39 cellular contexts compared by ENCODE assay signal in genomic region chr5:34778451-34778850, GRCh38.
"Had no signal": no experiment of that assay in that cellular context is flagged by ENCODE, and none has a peak within 500 bp of the region (broad histone marks: within the 10 kb centered on the region; RNA-seq: fewer than 3 reads in every experiment).

No MANE protein-coding gene starts in this region.

- DNase-seq: activated effector memory CD4-positive, alpha-beta T cell treated with anti-CD3 and anti-CD28 coated beads, Interleukin-2, amount 50 U/mL, for 16 hours; activated effector memory CD4-positive, alpha-beta T cell treated with Interleukin-2 at 50 U/mL for 16 hours; activated gamma-delta T cell; activated gamma-delta T cell treated with Interleukin-2 at 50 U/mL for 16 hours; activated naive CD4-positive, alpha-beta T cell; activated naive CD4-positive, alpha-beta T cell treated with anti-CD3 and anti-CD28 coated beads for 36 hours; activated naive CD4-positive, alpha-beta T cell treated with anti-CD3 and anti-CD28 coated beads, Interleukin-2, amount 10 ng/mL, durations not matched to agents 7 days and 5 days; activated naive CD4-positive, alpha-beta T cell treated with anti-CD3 and anti-CD28 coated beads, Interleukin-2, amount 50 U/mL, for 16 hours; activated naive CD4-positive, alpha-beta T cell treated with Interleukin-2 at 50 U/mL for 16 hours; activated naive CD8-positive, alpha-beta T cell treated with anti-CD3 and anti-CD28 coated beads for 36 hours; activated naive CD8-positive, alpha-beta T cell treated with anti-CD3 and anti-CD28 coated beads, Interleukin-2, amount 10 ng/mL, durations not matched to agents 7 days and 5 days; activated naive CD8-positive, alpha-beta T cell treated with anti-CD3 and anti-CD28 coated beads, Interleukin-2, amount 50 U/mL, for 24 hours; activated T-cell treated with anti-CD3 and anti-CD28 coated beads, Interleukin-2, amount 50 U/mL, for 24 hours; activated T-cell treated with anti-CD3 and anti-CD28 coated beads, Interleukin-2, amount 50 U/mL, for 4 hours; activated T-cell treated with anti-CD3 and anti-CD28 coated beads, Interleukin-2, amount 50 U/mL, for 48 hours; activated T-cell treated with anti-CD3 and anti-CD28 coated beads, Interleukin-2, amount 50 U/mL, for 72 hours; adrenal gland; amniotic stem cell; amygdala; anterior cingulate cortex; aorta; body of pancreas; brain microvascular endothelial cell; caudate nucleus; central memory CD4-positive, alpha-beta T cell; cerebellar nuclear complex had no signal

- H3K4me1 ChIP-seq: adrenal gland, ascending aorta, body of pancreas, breast epithelium had no signal

- H3K4me3 Mint-ChIP-seq: activated naive CD4-positive, alpha-beta T cell treated with anti-CD3 and anti-CD28 coated beads for 36 hours; activated naive CD4-positive, alpha-beta T cell treated with anti-CD3 and anti-CD28 coated beads, Interleukin-2, amount 10 ng/mL, durations not matched to agents 7 days and 5 days; activated naive CD4-positive, alpha-beta T cell treated with anti-CD3 and anti-CD28 coated beads, Interleukin-2, amount 50 U/mL, for 24 hours; activated naive CD8-positive, alpha-beta T cell; activated naive CD8-positive, alpha-beta T cell treated with anti-CD3 and anti-CD28 coated beads for 36 hours; activated naive CD8-positive, alpha-beta T cell treated with anti-CD3 and anti-CD28 coated beads, Interleukin-2, amount 10 ng/mL, durations not matched to agents 7 days and 5 days; activated naive CD8-positive, alpha-beta T cell treated with anti-CD3 and anti-CD28 coated beads, Interleukin-2, amount 50 U/mL, for 24 hours; activated T-cell treated with anti-CD3 and anti-CD28 coated beads, Interleukin-2, amount 50 U/mL, for 24 hours; activated T-cell treated with anti-CD3 and anti-CD28 coated beads, Interleukin-2, amount 50 U/mL, for 4 hours; activated T-cell treated with anti-CD3 and anti-CD28 coated beads, Interleukin-2, amount 50 U/mL, for 72 hours; activated T-helper 1 cell treated with anti-CD3 and anti-CD28 coated beads, Interleukin-12 subunit alpha, Interleukin-12 subunit beta, Interleukin-2, Interleukin-4 antibody, amounts not matched to agents 30 ng/mL and 10 ng/mL and 1 ng/mL, durations not matched to agents 14 hours and 24 hours and 36 hours; activated T-helper 17 cell treated with anti-CD3 and anti-CD28 coated beads, Interleukin-2, amount 50 U/mL, for 72 hours; brain; central memory CD8-positive, alpha-beta T cell had no signal

- H3K4me3 ChIP-seq: adrenal gland, ascending aorta, body of pancreas, breast epithelium, cardiac muscle cell had no signal

- H3K36me3 ChIP-seq: adrenal gland, ascending aorta, breast epithelium, cardiac muscle cell had no signal

- H3K4me1 Mint-ChIP-seq: activated naive CD4-positive, alpha-beta T cell treated with anti-CD3 and anti-CD28 coated beads, Interleukin-2, amount 10 ng/mL, durations not matched to agents 7 days and 5 days; activated naive CD4-positive, alpha-beta T cell treated with anti-CD3 and anti-CD28 coated beads, Interleukin-2, amount 50 U/mL, for 24 hours; activated naive CD8-positive, alpha-beta T cell treated with anti-CD3 and anti-CD28 coated beads for 36 hours; activated naive CD8-positive, alpha-beta T cell treated with anti-CD3 and anti-CD28 coated beads, Interleukin-2, amount 10 ng/mL, durations not matched to agents 7 days and 5 days; activated naive CD8-positive, alpha-beta T cell treated with anti-CD3 and anti-CD28 coated beads, Interleukin-2, amount 50 U/mL, for 24 hours; activated T-helper 17 cell treated with anti-CD3 and anti-CD28 coated beads, Interleukin-2, amount 50 U/mL, for 72 hours; central memory CD8-positive, alpha-beta T cell had no signal

- H3K36me3 Mint-ChIP-seq: activated naive CD4-positive, alpha-beta T cell treated with anti-CD3 and anti-CD28 coated beads, Interleukin-2, amount 10 ng/mL, durations not matched to agents 7 days and 5 days; activated naive CD4-positive, alpha-beta T cell treated with anti-CD3 and anti-CD28 coated beads, Interleukin-2, amount 50 U/mL, for 24 hours; activated naive CD8-positive, alpha-beta T cell; activated naive CD8-positive, alpha-beta T cell treated with anti-CD3 and anti-CD28 coated beads for 36 hours; activated naive CD8-positive, alpha-beta T cell treated with anti-CD3 and anti-CD28 coated beads, Interleukin-2, amount 10 ng/mL, durations not matched to agents 7 days and 5 days had no signal

- FAIRE-seq: astrocyte, bronchial epithelial cell had no signal

- H3K27me3 Mint-ChIP-seq: activated naive CD4-positive, alpha-beta T cell treated with anti-CD3 and anti-CD28 coated beads, Interleukin-2, amount 10 ng/mL, durations not matched to agents 7 days and 5 days had no signal

- H3K27ac ChIP-seq: adrenal gland, ascending aorta, body of pancreas, brain microvascular endothelial cell, breast epithelium, cardiac muscle cell had no signal

- H3K9me3 ChIP-seq: adrenal gland, ascending aorta had no signal

- H3K27ac Mint-ChIP-seq: activated naive CD4-positive, alpha-beta T cell treated with anti-CD3 and anti-CD28 coated beads for 36 hours; activated naive CD4-positive, alpha-beta T cell treated with anti-CD3 and anti-CD28 coated beads, Interleukin-2, amount 10 ng/mL, durations not matched to agents 7 days and 5 days; activated naive CD4-positive, alpha-beta T cell treated with anti-CD3 and anti-CD28 coated beads, Interleukin-2, amount 50 U/mL, for 24 hours; activated naive CD4-positive, alpha-beta T cell treated with anti-CD3 and anti-CD28 coated beads, Interleukin-2, amount 50 U/mL, for 72 hours; activated naive CD8-positive, alpha-beta T cell; activated naive CD8-positive, alpha-beta T cell treated with anti-CD3 and anti-CD28 coated beads for 36 hours; activated naive CD8-positive, alpha-beta T cell treated with anti-CD3 and anti-CD28 coated beads, Interleukin-2, amount 10 ng/mL, durations not matched to agents 7 days and 5 days; activated naive CD8-positive, alpha-beta T cell treated with anti-CD3 and anti-CD28 coated beads, Interleukin-2, amount 50 U/mL, for 24 hours; activated T-cell treated with anti-CD3 and anti-CD28 coated beads, Interleukin-2, amount 50 U/mL, for 24 hours; activated T-cell treated with anti-CD3 and anti-CD28 coated beads, Interleukin-2, amount 50 U/mL, for 72 hours; activated T-helper 1 cell treated with anti-CD3 and anti-CD28 coated beads, Interleukin-12 subunit alpha, Interleukin-12 subunit beta, Interleukin-2, Interleukin-4 antibody, amounts not matched to agents 30 ng/mL and 10 ng/mL and 1 ng/mL, durations not matched to agents 14 hours and 24 hours and 36 hours; activated T-helper 17 cell treated with anti-CD3 and anti-CD28 coated beads, Interleukin-2, amount 50 U/mL, for 72 hours; activated T-helper 2 cell treated with anti-CD3 and anti-CD28 coated beads, Interferon-gamma antibody, Interleukin-2, Interleukin-4, amounts not matched to agents 10 μg/mL and 5 μg/mL and 100 μg/mL, durations not matched to agents 14 hours and 24 hours and 36 hours; brain had no signal

- H3K27me3 ChIP-seq: adrenal gland, ascending aorta, body of pancreas, brain microvascular endothelial cell, breast epithelium, cardiac muscle cell had no signal

- ATAC-seq: activated naive CD4-positive, alpha-beta T cell treated with anti-CD3 and anti-CD28 coated beads, Interleukin-2, amount 50 U/mL, for 72 hours; activated naive CD8-positive, alpha-beta T cell treated with anti-CD3 and anti-CD28 coated beads, Interleukin-2, amount 50 U/mL, for 24 hours; activated T-cell treated with anti-CD3 and anti-CD28 coated beads, Interleukin-2, amount 50 U/mL, for 4 hours; activated T-cell treated with anti-CD3 and anti-CD28 coated beads, Interleukin-2, amount 50 U/mL, for 72 hours; activated T-helper 17 cell treated with anti-CD3 and anti-CD28 coated beads, Interleukin-2, amount 50 U/mL, for 72 hours; body of pancreas had no signal
